ENCODE assay signal across 19 cellular contexts in genomic region chr2:98530114-98530513, GRCh38.
DNase-seq lines count a peak whose midpoint lies in the region; ATAC-seq and TF ChIP-seq lines count a peak whose summit lies in the region.
"Had no signal": no experiment of that assay in that cellular context is flagged by ENCODE, and none has a peak within 500 bp of the region (broad histone marks: within the 10 kb centered on the region; RNA-seq: fewer than 3 reads in every experiment).

No MANE protein-coding gene starts in this region.

- H3K36me3 ChIP-seq in HAP-1 (replicated peaks) (no peaks in the 10 kb centered on the region), neural progenitor cell (no peaks in the 10 kb centered on the region), gastrocnemius medialis (no peaks in the 10 kb centered on the region)
- H3K36me3 ChIP-seq: Peyer's patch, SJSA1 had no signal

- no peak overlapping the region for H3K4me2 ChIP-seq in neural progenitor cell

- no peak overlapping the region for H3K9ac ChIP-seq in neural progenitor cell

- H3K27ac Mint-ChIP-seq in activated T-cell treated with anti-CD3 and anti-CD28 coated beads, Interleukin-2, amount 50 U/mL, for 24 hours, result peak overlapping the region; percentile 9
- peak overlapping the region; percentile 78 for H3K27ac Mint-ChIP-seq in central memory CD8-positive, alpha-beta T cell (ENCODE audit: low read depth)
- no peak overlapping the region for H3K27ac Mint-ChIP-seq in neural progenitor cell

- H3K9me3 ChIP-seq in HAP-1 (no peaks in the 10 kb centered on the region), neural progenitor cell (ENCODE audit: low read depth) (peaks cover 2% of the 10 kb centered on the region), gastrocnemius medialis (no peaks in the 10 kb centered on the region)
- H3K9me3 ChIP-seq: Peyer's patch, SJSA1 had no signal

- H3K4me1 Mint-ChIP-seq in activated T-cell treated with anti-CD3 and anti-CD28 coated beads, Interleukin-2, amount 50 U/mL, for 24 hours (ENCODE audit: low read depth), result peaks cover 16% of the 10 kb centered on the region
- H3K4me1 Mint-ChIP-seq in central memory CD8-positive, alpha-beta T cell, result peaks cover 44% of the 10 kb centered on the region
- no peaks in the 10 kb centered on the region for H3K4me1 Mint-ChIP-seq in neural progenitor cell

- no peak overlapping the region for H3K4me3 Mint-ChIP-seq in activated T-cell treated with anti-CD3 and anti-CD28 coated beads, Interleukin-2, amount 50 U/mL, for 24 hours
- H3K4me3 Mint-ChIP-seq in central memory CD8-positive, alpha-beta T cell, result no peak overlapping the region
- no peak overlapping the region for H3K4me3 Mint-ChIP-seq in neural progenitor cell

- no peaks in the 10 kb centered on the region for H3K4me1 ChIP-seq in HAP-1
- H3K4me1 ChIP-seq in neural progenitor cell, result peaks cover 6% of the 10 kb centered on the region
- no peaks in the 10 kb centered on the region for H3K4me1 ChIP-seq in gastrocnemius medialis
- H3K4me1 ChIP-seq: Peyer's patch, SJSA1 had no signal

- H2AFZ ChIP-seq in neural progenitor cell (replicated peaks), result no peak overlapping the region

- no peaks in the 10 kb centered on the region for H3F3A ChIP-seq in neural progenitor cell (ENCODE audit: low read depth)

- H3K27ac ChIP-seq in neural progenitor cell (no peak overlapping the region), gastrocnemius medialis (no peak overlapping the region)
- H3K27ac ChIP-seq: Peyer's patch, SJSA1 had no signal

- H3K27me3 Mint-ChIP-seq in activated T-cell treated with anti-CD3 and anti-CD28 coated beads, Interleukin-2, amount 50 U/mL, for 24 hours, result no peaks in the 10 kb centered on the region
- no peaks in the 10 kb centered on the region for H3K27me3 Mint-ChIP-seq in central memory CD8-positive, alpha-beta T cell
- H3K27me3 Mint-ChIP-seq in neural progenitor cell (ENCODE audit: insufficient read depth, low read depth), result no peaks in the 10 kb centered on the region

- TF ChIP-seq POLR2A in gastrocnemius medialis (IDR thresholded peaks at IDR 0.05), result no peak

- H3K9me3 Mint-ChIP-seq in activated T-cell treated with anti-CD3 and anti-CD28 coated beads, Interleukin-2, amount 50 U/mL, for 24 hours, result no peaks in the 10 kb centered on the region
- no peaks in the 10 kb centered on the region for H3K9me3 Mint-ChIP-seq in central memory CD8-positive, alpha-beta T cell
- H3K9me3 Mint-ChIP-seq in neural progenitor cell, result peaks cover 11% of the 10 kb centered on the region

- intact Hi-C loops in gastrocnemius medialis (cut with DNase I; ENCODE audit: low total_unique reads), result no loop called here

- in situ Hi-C loops in HAP-1 (cut with MboI; ENCODE audit: low sequenced_read_pairs), result no loop called here
- in situ Hi-C loops in gastrocnemius medialis (cut with MboI; ENCODE audit: low sequenced_read_pairs in 4 of 4), result no loop called here

- H3K27me3 ChIP-seq in HAP-1 (ENCODE audit: low read depth), result no peaks in the 10 kb centered on the region
- no peaks in the 10 kb centered on the region for H3K27me3 ChIP-seq in neural progenitor cell
- H3K27me3 ChIP-seq in gastrocnemius medialis, result no peaks in the 10 kb centered on the region
- H3K27me3 ChIP-seq: Peyer's patch, SJSA1 had no signal

- H4K20me1 ChIP-seq in neural progenitor cell (ENCODE audit: low read depth), result no peaks in the 10 kb centered on the region

- H3K36me3 Mint-ChIP-seq in activated T-cell treated with anti-CD3 and anti-CD28 coated beads, Interleukin-2, amount 50 U/mL, for 24 hours (ENCODE audit: low read depth), result peaks cover 52% of the 10 kb centered on the region
- H3K36me3 Mint-ChIP-seq in central memory CD8-positive, alpha-beta T cell (ENCODE audit: insufficient read depth), result peaks cover 21% of the 10 kb centered on the region
- H3K36me3 Mint-ChIP-seq in neural progenitor cell, result peaks cover 18% of the 10 kb centered on the region

- H3K4me3 ChIP-seq in HAP-1 (no peak overlapping the region), neural progenitor cell (no peak overlapping the region), gastrocnemius medialis (no peak overlapping the region)
- H3K4me3 ChIP-seq: Peyer's patch, SJSA1 had no signal

- H3K79me2 ChIP-seq in neural progenitor cell (ENCODE audit: low read depth), result no peaks in the 10 kb centered on the region

- ATAC-seq in central memory CD8-positive, alpha-beta T cell (replicated peaks; ENCODE audit: extremely low read depth, poor library complexity, severe bottlenecking), result no peak
- ATAC-seq in gastrocnemius medialis, result no peak
- ATAC-seq in HG03565 (IDR thresholded peaks at IDR 0.05; ENCODE audit: unreplicated experiment), result no peak
- ATAC-seq in GM18907 (IDR thresholded peaks at IDR 0.05; ENCODE audit: unreplicated experiment), result no peak
- ATAC-seq: HepG2 had no signal

- DNase-seq in activated T-cell treated with anti-CD3 and anti-CD28 coated beads, Interleukin-2, amount 50 U/mL, for 24 hours, result no peak
- DNase-seq in activated T-cell treated with anti-CD3 and anti-CD28 coated beads, Interleukin-2, amount 50 U/mL, for 1 hour, result no peak
- DNase-seq in HAP-1 (ENCODE audit: low spot score in 2 of 2) (peak; percentile 6 to 41), neural progenitor cell (ENCODE audit: low spot score) (peak; percentile 40), gastrocnemius medialis (no peak)
- no peak for DNase-seq in central memory CD8-positive, alpha-beta T cell (ENCODE audit: low spot score in 2 of 2)
- DNase-seq: GDM1; HCEC 1CT; KBM-7; NCI-H1105 treated with DMSO at 0.1 percent for 48 hours; NCI-H1694; NCI-H345; NCI-H526 treated with DMSO at 0.1 percent for 48 hours; NK-92 treated with Interleukin-12 subunit alpha and Interleukin-12 subunit beta, amount 100 ng/mL, for 24 hours; Peyer's patch had no signal

- no peak for TF ChIP-seq CTCF in neural progenitor cell (IDR thresholded peaks at IDR 0.05)
- TF ChIP-seq CTCF in gastrocnemius medialis (IDR thresholded peaks at IDR 0.05 in 4 of 5, conservative IDR thresholded peaks at IDR 0.05 in 1 of 5), result no peak

Comparison
In these comparisons a context has a peak if more than half of its experiments do, and no peak if none do; other contexts are left out.
1. DNase-seq: peak in HAP-1 (2 of 2) and neural progenitor cell (single experiment); none in activated T-cell treated with anti-CD3 and anti-CD28 coated beads, Interleukin-2, amount 50 U/mL, for 24 hours (single experiment), activated T-cell treated with anti-CD3 and anti-CD28 coated beads, Interleukin-2, amount 50 U/mL, for 1 hour (single experiment), central memory CD8-positive, alpha-beta T cell (0 of 2) and gastrocnemius medialis (0 of 2).